In the genomic region with DNA sequence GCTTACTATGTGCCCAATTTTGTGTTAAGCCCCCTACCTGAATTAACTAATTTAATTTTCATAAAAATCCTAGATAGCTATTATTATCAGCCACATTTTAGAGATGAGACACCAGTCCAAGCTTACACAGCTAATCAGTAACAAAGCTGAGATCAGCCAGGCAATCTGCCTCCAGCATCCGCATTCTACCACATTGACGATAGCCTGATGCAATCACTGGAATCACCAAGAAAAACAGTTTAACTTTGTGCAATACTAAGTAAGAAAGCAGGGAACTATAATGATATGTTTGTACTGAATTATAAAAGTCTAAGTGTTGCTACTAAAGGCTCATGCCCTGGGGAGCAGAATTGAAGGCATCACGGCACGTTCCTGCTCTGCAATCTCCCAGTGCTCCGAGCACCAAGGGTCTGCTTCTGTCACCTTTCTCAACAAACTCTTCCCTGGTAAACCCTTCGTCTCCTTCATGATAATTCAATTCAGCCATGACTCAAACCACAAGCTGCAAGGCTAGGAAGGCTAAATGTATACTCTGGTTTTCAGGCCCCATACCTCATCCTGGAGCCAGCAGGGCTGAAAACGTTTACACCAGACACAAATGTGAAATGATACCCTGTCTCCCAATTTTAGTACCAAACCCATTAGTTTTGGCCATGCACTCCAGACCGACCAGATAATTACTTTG, we compare ENCODE assay signal across 14 cellular contexts. TPM values are rescaled to one million over a fixed set of nuclear protein-coding genes. Genes with fewer than 3 reads are reported as not detected.
DNase-seq lines count a peak whose midpoint lies in the region; ATAC-seq and TF ChIP-seq lines count a peak whose summit lies in the region.
"Had no signal": no experiment of that assay in that cellular context is flagged by ENCODE, and none has a peak within 500 bp of the region (broad histone marks: within the 10 kb centered on the region; RNA-seq: fewer than 3 reads in every experiment).

No MANE protein-coding gene starts in this region.

- peaks cover 41% of the 10 kb centered on the region for H3K36me3 Mint-ChIP-seq in activated CD4-positive, alpha-beta T cell treated with anti-CD3 and anti-CD28 coated beads for 36 hours (ENCODE audit: low read depth)
- peaks cover 59% of the 10 kb centered on the region for H3K36me3 Mint-ChIP-seq in CD8-positive, alpha-beta T cell

- H3K27me3 Mint-ChIP-seq in activated CD4-positive, alpha-beta T cell treated with anti-CD3 and anti-CD28 coated beads for 36 hours: no peaks in the 10 kb centered on the region
- H3K27me3 Mint-ChIP-seq in CD8-positive, alpha-beta T cell (ENCODE audit: low read depth): no peaks in the 10 kb centered on the region
- H3K27me3 Mint-ChIP-seq: activated naive CD8-positive, alpha-beta T cell treated with anti-CD3 and anti-CD28 coated beads, Interleukin-2, amount 10 ng/mL, durations not matched to agents 7 days and 5 days; naive B cell had no signal

- H3K27ac Mint-ChIP-seq in activated CD4-positive, alpha-beta T cell treated with anti-CD3 and anti-CD28 coated beads for 36 hours: peak overlapping the region; percentile 58
- H3K27ac Mint-ChIP-seq in CD8-positive, alpha-beta T cell: no peak overlapping the region

- no peaks in the 10 kb centered on the region for H3K9me3 Mint-ChIP-seq in activated CD4-positive, alpha-beta T cell treated with anti-CD3 and anti-CD28 coated beads for 36 hours (ENCODE audit: low read depth)
- H3K9me3 Mint-ChIP-seq in CD8-positive, alpha-beta T cell: no peaks in the 10 kb centered on the region
- H3K9me3 Mint-ChIP-seq: activated naive CD8-positive, alpha-beta T cell treated with anti-CD3 and anti-CD28 coated beads, Interleukin-2, amount 10 ng/mL, durations not matched to agents 7 days and 5 days; naive B cell had no signal

- no peak for ATAC-seq in activated CD4-positive, alpha-beta T cell treated with anti-CD3 and anti-CD28 coated beads for 36 hours
- ATAC-seq in CD8-positive, alpha-beta T cell: no peak

- H3K9me3 ChIP-seq in adipocyte (ENCODE audit: control insufficient read depth, low read length) (no peaks in the 10 kb centered on the region), suprapubic skin (no peaks in the 10 kb centered on the region)
- H3K9me3 ChIP-seq in CD8-positive, alpha-beta T cell (ENCODE audit: low read length): no peaks in the 10 kb centered on the region

- H3K4me3 Mint-ChIP-seq in activated CD4-positive, alpha-beta T cell treated with anti-CD3 and anti-CD28 coated beads for 36 hours: no peak overlapping the region
- no peak overlapping the region for H3K4me3 Mint-ChIP-seq in CD8-positive, alpha-beta T cell
- H3K4me3 Mint-ChIP-seq: activated naive CD8-positive, alpha-beta T cell treated with anti-CD3 and anti-CD28 coated beads, Interleukin-2, amount 10 ng/mL, durations not matched to agents 7 days and 5 days; naive B cell had no signal

- no peak for DNase-seq in activated CD4-positive, alpha-beta T cell treated with anti-CD3 and anti-CD28 coated beads for 36 hours
- no peak for DNase-seq in activated CD4-positive, alpha-beta T cell treated with anti-CD3 and anti-CD28 coated beads, Interleukin-2, amount 50 U/mL, for 48 hours
- DNase-seq in adipocyte (ENCODE audit: low read depth) (peak; percentile 87), iris pigment epithelial cell (ENCODE audit: low read depth) (peak; percentile 78), suprapubic skin (ENCODE audit: low spot score in 2 of 2) (no peak), NCI-H526 treated with DMSO at 0.1 percent for 48 hours (lab: John Stamatoyannopoulos, UW) (no peak), GDM1 (lab: John Stamatoyannopoulos, UW) (no peak)
- no peak for DNase-seq in CD8-positive, alpha-beta T cell
- DNase-seq: activated CD4-positive, CD25-positive, alpha-beta regulatory T cell treated with anti-CD3 and anti-CD28 coated beads, Interleukin-2, amount 50 U/mL, for 72 hours; activated naive CD8-positive, alpha-beta T cell treated with anti-CD3 and anti-CD28 coated beads, Interleukin-2, amount 10 ng/mL, durations not matched to agents 7 days and 5 days; DMS79; naive B cell; NCI-H345; stimulated activated CD4-positive, alpha-beta T cell treated with anti-CD3 and anti-CD28 coated beads, Interleukin-12 subunit alpha, Interleukin-12 subunit beta, amount 100 ng/mL, for 4 hours had no signal

- 78% methylated on average over 8 of the region's 8 CpGs for WGBS in suprapubic skin

- no peak for TF ChIP-seq EP300 in suprapubic skin (IDR thresholded peaks at IDR 0.05)

- TF ChIP-seq POLR2A in suprapubic skin (IDR thresholded peaks at IDR 0.05): no peak

- TF ChIP-seq CTCF in suprapubic skin (IDR thresholded peaks at IDR 0.05): no peak
- TF ChIP-seq CTCF in CD8-positive, alpha-beta T cell (IDR thresholded peaks at IDR 0.05): no peak

- H3K27me3 ChIP-seq in adipocyte (replicated peaks; ENCODE audit: control insufficient read depth, insufficient read depth, low read length): no peaks in the 10 kb centered on the region
- H3K27me3 ChIP-seq in suprapubic skin: no peaks in the 10 kb centered on the region
- H3K27me3 ChIP-seq in CD8-positive, alpha-beta T cell (ENCODE audit: insufficient read depth, low read length): no peaks in the 10 kb centered on the region

- H3K4me1 ChIP-seq in adipocyte (ENCODE audit: control insufficient read depth, insufficient read depth, low read length) (peaks cover 25% of the 10 kb centered on the region), suprapubic skin (peaks cover 10% of the 10 kb centered on the region)
- peaks cover 7% of the 10 kb centered on the region for H3K4me1 ChIP-seq in CD8-positive, alpha-beta T cell (ENCODE audit: insufficient read depth, low read length)

- intact Hi-C loops in activated CD4-positive, alpha-beta T cell treated with anti-CD3 and anti-CD28 coated beads for 36 hours (cut with DNase I, micrococcal nuclease): no loop called here
- intact Hi-C loops in CD8-positive, alpha-beta T cell (cut with DNase I, micrococcal nuclease): no loop called here

- peak overlapping the region; percentile 69 for H3K9ac ChIP-seq in adipocyte (ENCODE audit: low read length)

- POLR2A ChIA-PET in activated CD4-positive, alpha-beta T cell treated with anti-CD3 and anti-CD28 coated beads for 36 hours (lab: Charles Lee): interaction anchor here (0.6 kb wide), 1 partner anchor 165 kb away, joined by 3 read pairs; no protein-coding TSS in a partner anchor
- POLR2A ChIA-PET in CD8-positive, alpha-beta T cell (lab: Charles Lee): interaction anchor here (0.6 kb wide), 1 partner anchor 15 kb away, joined by 3 read pairs; no protein-coding TSS in a partner anchor

- CTCF ChIA-PET in activated CD4-positive, alpha-beta T cell treated with anti-CD3 and anti-CD28 coated beads for 36 hours (lab: Charles Lee): interaction anchor here (0.6 to 1.2 kb wide), 3 partner anchors 13 to 19 kb away, joined by 3 read pairs; no protein-coding TSS in a partner anchor
- CTCF ChIA-PET in CD8-positive, alpha-beta T cell (lab: Charles Lee): no interaction called here

- peak overlapping the region; percentile 30 for H3K27ac ChIP-seq in suprapubic skin
- H3K27ac ChIP-seq in CD8-positive, alpha-beta T cell (ENCODE audit: low read depth, low read length): no peak overlapping the region

- H3K36me3 ChIP-seq in adipocyte (ENCODE audit: control insufficient read depth, insufficient read depth, low read length, severe bottlenecking): peaks cover 12% of the 10 kb centered on the region
- H3K36me3 ChIP-seq in suprapubic skin: peaks cover 22% of the 10 kb centered on the region
- H3K36me3 ChIP-seq in CD8-positive, alpha-beta T cell (ENCODE audit: insufficient read depth, low read length): peaks cover 18% of the 10 kb centered on the region

- H3K4me3 ChIP-seq in adipocyte (ENCODE audit: low read length) (peak overlapping the region; percentile 58), suprapubic skin (no peak overlapping the region)
- H3K4me3 ChIP-seq in CD8-positive, alpha-beta T cell (ENCODE audit: low read depth, low read length): no peak overlapping the region

- H3K4me1 Mint-ChIP-seq in activated CD4-positive, alpha-beta T cell treated with anti-CD3 and anti-CD28 coated beads for 36 hours: peaks cover 19% of the 10 kb centered on the region
- peaks cover 18% of the 10 kb centered on the region for H3K4me1 Mint-ChIP-seq in CD8-positive, alpha-beta T cell (ENCODE audit: low read depth)

RNA-seq across cellular contexts. Expression of a gene that starts 19.4 kb away (rescaled TPM):
- 10 to 100 TPM; 33.9 to 39.1 TPM for total RNA-seq in activated CD4-positive, alpha-beta T cell treated with anti-CD3 and anti-CD28 coated beads for 36 hours
- total RNA-seq in suprapubic skin: 10 to 100 TPM; 29.3 to 70.5 (median 37.4) TPM
- 10 to 100 TPM; 58.8 to 60.4 TPM for total RNA-seq in CD8-positive, alpha-beta T cell

RNA-seq across cellular contexts. Expression of a gene that starts 23.8 kb away (rescaled TPM):
- not detected for total RNA-seq in activated CD4-positive, alpha-beta T cell treated with anti-CD3 and anti-CD28 coated beads for 36 hours
- not detected for total RNA-seq in suprapubic skin
- total RNA-seq in CD8-positive, alpha-beta T cell: not detected
- total RNA-seq: activated naive CD8-positive, alpha-beta T cell treated with anti-CD3 and anti-CD28 coated beads, Interleukin-2, amount 10 ng/mL, durations not matched to agents 7 days and 5 days had no signal

Comparison
In these comparisons a context has a peak if more than half of its experiments do, and no peak if none do; other contexts are left out.
1. DNase-seq: peak in adipocyte (single experiment) and iris pigment epithelial cell (single experiment); none in activated CD4-positive, alpha-beta T cell treated with anti-CD3 and anti-CD28 coated beads for 36 hours (single experiment), activated CD4-positive, alpha-beta T cell treated with anti-CD3 and anti-CD28 coated beads, Interleukin-2, amount 50 U/mL, for 48 hours (0 of 2), suprapubic skin (0 of 2), NCI-H526 treated with DMSO at 0.1 percent for 48 hours (single experiment), GDM1 (single experiment) and CD8-positive, alpha-beta T cell (0 of 7).